ENCODE assay signal across 1 cellular context in the genomic region with DNA sequence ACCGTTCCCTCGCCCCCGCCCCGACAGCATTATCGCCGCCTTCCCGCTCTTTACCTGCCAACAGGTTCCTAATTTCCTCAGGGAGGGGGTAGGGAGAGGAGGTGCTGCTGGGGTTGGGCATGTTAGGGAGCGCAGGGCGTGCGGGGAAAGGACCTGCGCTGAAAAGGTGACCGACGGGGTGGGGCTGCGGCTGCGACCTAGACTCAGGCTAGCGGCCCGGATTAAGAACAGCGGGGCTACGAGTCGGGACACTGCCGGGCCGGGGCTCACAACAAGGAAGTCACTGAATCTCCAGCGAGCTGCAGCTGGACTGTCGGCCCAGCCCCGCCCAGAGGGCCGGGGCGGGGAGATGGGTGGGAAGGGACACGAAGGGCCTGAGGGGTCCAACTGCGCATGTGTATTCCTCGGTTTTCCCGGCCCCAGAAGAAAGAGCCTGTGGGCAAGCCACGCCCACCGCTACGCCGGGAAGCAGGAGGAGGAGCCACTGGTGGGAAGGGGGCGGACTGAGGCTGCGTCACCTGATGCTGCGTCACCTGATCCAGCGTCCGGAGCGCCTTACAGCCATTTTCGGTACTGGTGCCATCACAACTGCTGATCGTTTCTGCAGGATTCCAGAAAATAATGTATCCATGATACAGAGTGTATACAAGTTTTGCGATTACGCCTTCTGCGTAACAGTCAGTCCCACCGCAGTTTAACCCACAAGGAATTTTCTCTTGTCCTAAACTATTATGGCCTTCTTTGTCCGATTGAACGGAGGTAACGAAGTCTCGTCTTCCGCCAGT.
TF ChIP-seq lines count a peak whose summit lies in the region.

A gene with protein sequence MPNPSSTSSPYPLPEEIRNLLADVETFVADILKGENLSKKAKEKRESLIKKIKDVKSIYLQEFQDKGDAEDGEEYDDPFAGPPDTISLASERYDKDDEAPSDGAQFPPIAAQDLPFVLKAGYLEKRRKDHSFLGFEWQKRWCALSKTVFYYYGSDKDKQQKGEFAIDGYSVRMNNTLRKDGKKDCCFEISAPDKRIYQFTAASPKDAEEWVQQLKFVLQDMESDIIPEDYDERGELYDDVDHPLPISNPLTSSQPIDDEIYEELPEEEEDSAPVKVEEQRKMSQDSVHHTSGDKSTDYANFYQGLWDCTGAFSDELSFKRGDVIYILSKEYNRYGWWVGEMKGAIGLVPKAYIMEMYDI (minus strand): TSS at position 282 of the 785 bp plus-strand sequence. CDS start 161 bp downstream, at position 121.

TF ChIP-seq in HepG2, 621 proteins besides CTCF, POLR2A, EP300 and RAD21 (continued from another document and continues in another):
- TF ChIP-seq, protein P1, sequence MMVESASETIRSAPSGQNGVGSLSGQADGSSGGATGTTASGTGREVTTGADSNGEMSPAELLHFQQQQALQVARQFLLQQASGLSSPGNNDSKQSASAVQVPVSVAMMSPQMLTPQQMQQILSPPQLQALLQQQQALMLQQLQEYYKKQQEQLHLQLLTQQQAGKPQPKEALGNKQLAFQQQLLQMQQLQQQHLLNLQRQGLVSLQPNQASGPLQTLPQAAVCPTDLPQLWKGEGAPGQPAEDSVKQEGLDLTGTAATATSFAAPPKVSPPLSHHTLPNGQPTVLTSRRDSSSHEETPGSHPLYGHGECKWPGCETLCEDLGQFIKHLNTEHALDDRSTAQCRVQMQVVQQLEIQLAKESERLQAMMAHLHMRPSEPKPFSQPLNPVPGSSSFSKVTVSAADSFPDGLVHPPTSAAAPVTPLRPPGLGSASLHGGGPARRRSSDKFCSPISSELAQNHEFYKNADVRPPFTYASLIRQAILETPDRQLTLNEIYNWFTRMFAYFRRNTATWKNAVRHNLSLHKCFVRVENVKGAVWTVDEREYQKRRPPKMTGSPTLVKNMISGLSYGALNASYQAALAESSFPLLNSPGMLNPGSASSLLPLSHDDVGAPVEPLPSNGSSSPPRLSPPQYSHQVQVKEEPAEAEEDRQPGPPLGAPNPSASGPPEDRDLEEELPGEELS (CRISPR knock-in tag; IDR thresholded peaks at IDR 0.05) = peak; percentile 34
- TF ChIP-seq, protein P2, sequence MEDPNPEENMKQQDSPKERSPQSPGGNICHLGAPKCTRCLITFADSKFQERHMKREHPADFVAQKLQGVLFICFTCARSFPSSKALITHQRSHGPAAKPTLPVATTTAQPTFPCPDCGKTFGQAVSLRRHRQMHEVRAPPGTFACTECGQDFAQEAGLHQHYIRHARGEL (CRISPR knock-in tag; IDR thresholded peaks at IDR 0.05) = no peak
- TF ChIP-seq RNF219 (CRISPR knock-in tag; IDR thresholded peaks at IDR 0.05) = 0 out of 2 replicates have a peak, but pooled peaks have one; percentile 9
- 0 out of 2 replicates have a peak, but pooled peaks have one; percentile 22 for TF ChIP-seq RFXAP (CRISPR knock-in tag; IDR thresholded peaks at IDR 0.05; ENCODE audit: borderline replicate concordance)
- TF ChIP-seq REPIN1 (CRISPR knock-in tag; IDR thresholded peaks at IDR 0.05; ENCODE audit: borderline replicate concordance, low read depth) = no peak
- no peak; the same call in 1 of the 2 replicates for TF ChIP-seq ZSCAN5A (CRISPR knock-in tag; IDR thresholded peaks at IDR 0.05; ENCODE audit: borderline replicate concordance)
- peak; percentile 32; the same call in 1 of the 2 replicates for TF ChIP-seq FOXK1 (CRISPR knock-in tag; IDR thresholded peaks at IDR 0.05; ENCODE audit: borderline replicate concordance, low read depth)
- TF ChIP-seq MED13 (CRISPR knock-in tag; IDR thresholded peaks at IDR 0.05) = no peak
- peak; percentile 43; the same call in 1 of the 2 replicates for TF ChIP-seq PHF21A (CRISPR knock-in tag; IDR thresholded peaks at IDR 0.05)
- TF ChIP-seq, protein P3, sequence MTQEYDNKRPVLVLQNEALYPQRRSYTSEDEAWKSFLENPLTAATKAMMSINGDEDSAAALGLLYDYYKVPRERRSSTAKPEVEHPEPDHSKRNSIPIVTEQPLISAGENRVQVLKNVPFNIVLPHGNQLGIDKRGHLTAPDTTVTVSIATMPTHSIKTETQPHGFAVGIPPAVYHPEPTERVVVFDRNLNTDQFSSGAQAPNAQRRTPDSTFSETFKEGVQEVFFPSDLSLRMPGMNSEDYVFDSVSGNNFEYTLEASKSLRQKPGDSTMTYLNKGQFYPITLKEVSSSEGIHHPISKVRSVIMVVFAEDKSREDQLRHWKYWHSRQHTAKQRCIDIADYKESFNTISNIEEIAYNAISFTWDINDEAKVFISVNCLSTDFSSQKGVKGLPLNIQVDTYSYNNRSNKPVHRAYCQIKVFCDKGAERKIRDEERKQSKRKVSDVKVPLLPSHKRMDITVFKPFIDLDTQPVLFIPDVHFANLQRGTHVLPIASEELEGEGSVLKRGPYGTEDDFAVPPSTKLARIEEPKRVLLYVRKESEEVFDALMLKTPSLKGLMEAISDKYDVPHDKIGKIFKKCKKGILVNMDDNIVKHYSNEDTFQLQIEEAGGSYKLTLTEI (CRISPR knock-in tag; conservative IDR thresholded peaks at IDR 0.05) = no peak
- TF ChIP-seq, protein P4, sequence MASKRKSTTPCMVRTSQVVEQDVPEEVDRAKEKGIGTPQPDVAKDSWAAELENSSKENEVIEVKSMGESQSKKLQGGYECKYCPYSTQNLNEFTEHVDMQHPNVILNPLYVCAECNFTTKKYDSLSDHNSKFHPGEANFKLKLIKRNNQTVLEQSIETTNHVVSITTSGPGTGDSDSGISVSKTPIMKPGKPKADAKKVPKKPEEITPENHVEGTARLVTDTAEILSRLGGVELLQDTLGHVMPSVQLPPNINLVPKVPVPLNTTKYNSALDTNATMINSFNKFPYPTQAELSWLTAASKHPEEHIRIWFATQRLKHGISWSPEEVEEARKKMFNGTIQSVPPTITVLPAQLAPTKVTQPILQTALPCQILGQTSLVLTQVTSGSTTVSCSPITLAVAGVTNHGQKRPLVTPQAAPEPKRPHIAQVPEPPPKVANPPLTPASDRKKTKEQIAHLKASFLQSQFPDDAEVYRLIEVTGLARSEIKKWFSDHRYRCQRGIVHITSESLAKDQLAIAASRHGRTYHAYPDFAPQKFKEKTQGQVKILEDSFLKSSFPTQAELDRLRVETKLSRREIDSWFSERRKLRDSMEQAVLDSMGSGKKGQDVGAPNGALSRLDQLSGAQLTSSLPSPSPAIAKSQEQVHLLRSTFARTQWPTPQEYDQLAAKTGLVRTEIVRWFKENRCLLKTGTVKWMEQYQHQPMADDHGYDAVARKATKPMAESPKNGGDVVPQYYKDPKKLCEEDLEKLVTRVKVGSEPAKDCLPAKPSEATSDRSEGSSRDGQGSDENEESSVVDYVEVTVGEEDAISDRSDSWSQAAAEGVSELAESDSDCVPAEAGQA (IDR thresholded peaks at IDR 0.05; ENCODE audit: low read depth) = peak; percentile 59; the same call in 1 of the 2 replicates
- TF ChIP-seq, protein P4 (CRISPR knock-in tag; IDR thresholded peaks at IDR 0.05; ENCODE audit: borderline replicate concordance) = no peak
- no peak for TF ChIP-seq PAF1 (CRISPR knock-in tag; IDR thresholded peaks at IDR 0.05)
- no peak for TF ChIP-seq DNMT1 (CRISPR knock-in tag; IDR thresholded peaks at IDR 0.05)
- TF ChIP-seq FOXJ3 (CRISPR knock-in tag; IDR thresholded peaks at IDR 0.05; ENCODE audit: borderline replicate concordance) = no peak
- TF ChIP-seq, protein P5, sequence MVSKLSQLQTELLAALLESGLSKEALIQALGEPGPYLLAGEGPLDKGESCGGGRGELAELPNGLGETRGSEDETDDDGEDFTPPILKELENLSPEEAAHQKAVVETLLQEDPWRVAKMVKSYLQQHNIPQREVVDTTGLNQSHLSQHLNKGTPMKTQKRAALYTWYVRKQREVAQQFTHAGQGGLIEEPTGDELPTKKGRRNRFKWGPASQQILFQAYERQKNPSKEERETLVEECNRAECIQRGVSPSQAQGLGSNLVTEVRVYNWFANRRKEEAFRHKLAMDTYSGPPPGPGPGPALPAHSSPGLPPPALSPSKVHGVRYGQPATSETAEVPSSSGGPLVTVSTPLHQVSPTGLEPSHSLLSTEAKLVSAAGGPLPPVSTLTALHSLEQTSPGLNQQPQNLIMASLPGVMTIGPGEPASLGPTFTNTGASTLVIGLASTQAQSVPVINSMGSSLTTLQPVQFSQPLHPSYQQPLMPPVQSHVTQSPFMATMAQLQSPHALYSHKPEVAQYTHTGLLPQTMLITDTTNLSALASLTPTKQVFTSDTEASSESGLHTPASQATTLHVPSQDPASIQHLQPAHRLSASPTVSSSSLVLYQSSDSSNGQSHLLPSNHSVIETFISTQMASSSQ (IDR thresholded peaks at IDR 0.05; ENCODE audit: low read depth) = 0 out of 2 replicates have a peak, but pooled peaks have one; percentile 13
- TF ChIP-seq, protein P5 (CRISPR knock-in tag; IDR thresholded peaks at IDR 0.05; ENCODE audit: borderline replicate concordance) = peak; percentile 73; the same call in 1 of the 2 replicates
- TF ChIP-seq ZNF572 (CRISPR knock-in tag; IDR thresholded peaks at IDR 0.05) = 0 out of 2 replicates have a peak, but pooled peaks have one; percentile 24
- no peak for TF ChIP-seq ZNF282 (IDR thresholded peaks at IDR 0.05; ENCODE audit: partially characterized antibody)
- TF ChIP-seq ZNF841 (CRISPR knock-in tag; IDR thresholded peaks at IDR 0.05; ENCODE audit: borderline replicate concordance) = no peak
- peak; percentile 62 for TF ChIP-seq HNRNPK (IDR thresholded peaks at IDR 0.05; ENCODE audit: low read depth, low read length, poor library complexity, severe bottlenecking)
- no peak for TF ChIP-seq ZNF225 (CRISPR knock-in tag; IDR thresholded peaks at IDR 0.05)
- TF ChIP-seq HNF1B (CRISPR knock-in tag; IDR thresholded peaks at IDR 0.05) = peak; percentile 61
- TF ChIP-seq THYN1 (CRISPR knock-in tag; IDR thresholded peaks at IDR 0.05; ENCODE audit: borderline replicate concordance, low read depth) = no peak
- no peak for TF ChIP-seq ZNF589 (CRISPR knock-in tag; conservative IDR thresholded peaks at IDR 0.05)
